Comparison of ENCODE assay signal across 16 cellular contexts in the genomic region with DNA sequence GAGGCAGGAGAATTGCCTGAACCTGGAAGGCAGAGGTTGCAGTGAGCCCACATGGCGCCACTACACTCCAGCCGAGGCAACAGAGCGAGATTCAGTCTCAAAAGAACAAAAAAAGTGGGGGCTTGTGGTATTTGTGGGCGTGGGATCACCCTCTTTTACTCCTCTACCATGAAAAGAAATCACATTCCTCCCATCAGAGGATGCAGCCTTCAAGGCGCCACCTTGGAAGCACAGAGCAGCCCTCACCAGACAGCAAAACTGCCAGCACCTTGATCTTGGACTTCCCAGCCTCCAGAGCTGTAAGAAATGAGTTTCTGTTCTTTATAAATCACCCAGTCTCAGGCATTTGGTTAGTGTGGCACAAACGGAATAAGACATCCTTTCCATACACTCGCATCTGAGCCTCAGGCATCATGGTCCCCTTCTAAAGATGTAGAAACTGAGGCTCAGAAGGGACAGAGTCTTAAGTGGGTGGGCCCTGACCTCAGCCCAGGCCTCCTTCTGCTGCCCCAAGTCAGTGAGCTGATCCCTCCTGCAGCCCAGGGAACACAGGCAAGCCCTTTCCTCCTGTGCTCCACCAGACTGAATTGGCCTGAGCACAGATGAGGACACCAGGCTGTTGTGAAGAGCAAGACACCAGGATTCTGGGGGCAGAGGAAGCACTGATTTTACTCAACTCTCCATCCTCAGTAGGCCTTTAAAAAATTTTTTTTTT.
A peak's percentile ranks its signal among the peaks of the same experiment; 100 is the strongest.
DNase-seq lines count a peak whose midpoint lies in the region; ATAC-seq and TF ChIP-seq lines count a peak whose summit lies in the region.
"Had no signal": no experiment of that assay in that cellular context is flagged by ENCODE, and none has a peak within 500 bp of the region (broad histone marks: within the 10 kb centered on the region; RNA-seq: fewer than 3 reads in every experiment).

No MANE protein-coding gene starts in this region.

- H3K27me3 Mint-ChIP-seq in activated naive CD4-positive, alpha-beta T cell treated with anti-CD3 and anti-CD28 coated beads, Interleukin-2, amount 10 ng/mL, durations not matched to agents 7 days and 5 days, result peaks cover 36% of the 10 kb centered on the region
- no peaks in the 10 kb centered on the region for H3K27me3 Mint-ChIP-seq in neural crest cell (ENCODE audit: low read depth)

- H3K36me3 Mint-ChIP-seq in activated naive CD4-positive, alpha-beta T cell treated with anti-CD3 and anti-CD28 coated beads, Interleukin-2, amount 10 ng/mL, durations not matched to agents 7 days and 5 days, result no peaks in the 10 kb centered on the region
- no peaks in the 10 kb centered on the region for H3K36me3 Mint-ChIP-seq in neural crest cell (ENCODE audit: low read depth)

- no peak overlapping the region for H3K4me3 Mint-ChIP-seq in activated naive CD4-positive, alpha-beta T cell treated with anti-CD3 and anti-CD28 coated beads, Interleukin-2, amount 10 ng/mL, durations not matched to agents 7 days and 5 days
- no peak overlapping the region for H3K4me3 Mint-ChIP-seq in neural crest cell
- H3K4me3 Mint-ChIP-seq: CD4-positive, alpha-beta T cell; HFFc6 had no signal

- intact Hi-C loops in aorta (cut with DNase I), result no loop called here

- peak; percentile 8 for DNase-seq in activated naive CD4-positive, alpha-beta T cell treated with anti-CD3 and anti-CD28 coated beads, Interleukin-2, amount 10 ng/mL, durations not matched to agents 7 days and 5 days
- DNase-seq in activated naive CD4-positive, alpha-beta T cell treated with Interleukin-2 at 50 U/mL for 16 hours, result no peak
- DNase-seq in HuH-7.5 (ENCODE audit: low spot score), result peak; percentile 0
- DNase-seq in neural crest cell (ENCODE audit: low read depth, low spot score), result no peak
- peak; percentile 15 to 57 for DNase-seq in aorta
- no peak for DNase-seq in GM13977 (ENCODE audit: low spot score)
- no peak for DNase-seq in hepatic stellate cell (ENCODE audit: low spot score)
- DNase-seq: ACHN; Calu3; CD4-positive, alpha-beta T cell; DMS 273 treated with DMSO at 0.1 percent for 48 hours; GOT3; HFFc6 had no signal

- H3K36me3 ChIP-seq in aorta (ENCODE audit: control insufficient read depth in 1 of 2, insufficient read depth in 2 of 2, low read length in 1 of 2), result no peaks in the 10 kb centered on the region
- H3K36me3 ChIP-seq: BLaER1 treated with 17β-estradiol and CSF1 and Interleukin-3, amounts not matched to agents 10 nM and 100 nM; HAP-1 had no signal

- TF ChIP-seq CTCF in neural crest cell (conservative IDR thresholded peaks at IDR 0.05) (no peak), GM13977 (IDR thresholded peaks at IDR 0.05; ENCODE audit: extremely low read depth, insufficient read depth, missing control alignments) (no peak)

- no peak for ATAC-seq in aorta (ENCODE audit: low FRiP score)
- ATAC-seq: HepG2 had no signal

- no peak overlapping the region for H3K27ac Mint-ChIP-seq in activated naive CD4-positive, alpha-beta T cell treated with anti-CD3 and anti-CD28 coated beads, Interleukin-2, amount 10 ng/mL, durations not matched to agents 7 days and 5 days
- peak overlapping the region; percentile 27 for H3K27ac Mint-ChIP-seq in neural crest cell (ENCODE audit: unreplicated experiment)
- H3K27ac Mint-ChIP-seq: CD4-positive, alpha-beta T cell; HFFc6 had no signal

- H3K27me3 ChIP-seq in aorta (ENCODE audit: control insufficient read depth in 1 of 2, insufficient read depth in 2 of 2, low read length in 1 of 2), result no peaks in the 10 kb centered on the region
- H3K27me3 ChIP-seq: BLaER1 treated with 17β-estradiol and CSF1 and Interleukin-3, amounts not matched to agents 10 nM and 100 nM had no signal

- no peak overlapping the region for H3K4me3 ChIP-seq in aorta (ENCODE audit: low read length in 2 of 2)
- H3K4me3 ChIP-seq: BLaER1 treated with 17β-estradiol and CSF1 and Interleukin-3, amounts not matched to agents 10 nM and 100 nM; HAP-1 had no signal

- no peak overlapping the region for H3K27ac ChIP-seq in aorta (ENCODE audit: low read depth in 1 of 2, low read length in 2 of 2)
- H3K27ac ChIP-seq: BLaER1 treated with 17β-estradiol and CSF1 and Interleukin-3, amounts not matched to agents 10 nM and 100 nM had no signal

- 95 to 97% methylated on average over 7 of the region's 7 CpGs for WGBS in aorta, 2 donors

- in situ Hi-C loops in GM13977 (cut with MboI; ENCODE audit: low pct_unique_long_range_greater_than_20kb, low sequenced_read_pairs, unreplicated experiment), result no loop called here

- H3K4me1 Mint-ChIP-seq in activated naive CD4-positive, alpha-beta T cell treated with anti-CD3 and anti-CD28 coated beads, Interleukin-2, amount 10 ng/mL, durations not matched to agents 7 days and 5 days, result no peaks in the 10 kb centered on the region
- H3K4me1 Mint-ChIP-seq in neural crest cell, result peaks cover 25% of the 10 kb centered on the region

- H3K4me1 ChIP-seq in aorta (ENCODE audit: control insufficient read depth in 1 of 2, insufficient read depth in 2 of 2, low read length in 2 of 2), result no peaks in the 10 kb centered on the region
- H3K4me1 ChIP-seq: HAP-1 had no signal

- H3K9me3 ChIP-seq in aorta (ENCODE audit: control insufficient read depth, low read length), result peaks cover 1% of the 10 kb centered on the region
- H3K9me3 ChIP-seq: BLaER1 treated with 17β-estradiol and CSF1 and Interleukin-3, amounts not matched to agents 10 nM and 100 nM; HAP-1 had no signal

- H3K9me3 Mint-ChIP-seq in activated naive CD4-positive, alpha-beta T cell treated with anti-CD3 and anti-CD28 coated beads, Interleukin-2, amount 10 ng/mL, durations not matched to agents 7 days and 5 days, result no peaks in the 10 kb centered on the region
- H3K9me3 Mint-ChIP-seq in neural crest cell, result no peaks in the 10 kb centered on the region
- H3K9me3 Mint-ChIP-seq: CD4-positive, alpha-beta T cell; HFFc6 had no signal

- CTCF ChIA-PET in activated naive CD4-positive, alpha-beta T cell treated with anti-CD3 and anti-CD28 coated beads, Interleukin-2, amount 10 ng/mL, durations not matched to agents 7 days and 5 days (lab: Charles Lee), result no interaction called here

Comparison
In these comparisons a context has a peak if more than half of its experiments do, and no peak if none do; other contexts are left out.
1. DNase-seq: peak in activated naive CD4-positive, alpha-beta T cell treated with anti-CD3 and anti-CD28 coated beads, Interleukin-2, amount 10 ng/mL, durations not matched to agents 7 days and 5 days (single experiment), HuH-7.5 (single experiment) and aorta (2 of 2); none in activated naive CD4-positive, alpha-beta T cell treated with Interleukin-2 at 50 U/mL for 16 hours (single experiment), neural crest cell (single experiment), GM13977 (single experiment) and hepatic stellate cell (single experiment).